Comparison of ENCODE assay signal across 35 cellular contexts in the genomic region with DNA sequence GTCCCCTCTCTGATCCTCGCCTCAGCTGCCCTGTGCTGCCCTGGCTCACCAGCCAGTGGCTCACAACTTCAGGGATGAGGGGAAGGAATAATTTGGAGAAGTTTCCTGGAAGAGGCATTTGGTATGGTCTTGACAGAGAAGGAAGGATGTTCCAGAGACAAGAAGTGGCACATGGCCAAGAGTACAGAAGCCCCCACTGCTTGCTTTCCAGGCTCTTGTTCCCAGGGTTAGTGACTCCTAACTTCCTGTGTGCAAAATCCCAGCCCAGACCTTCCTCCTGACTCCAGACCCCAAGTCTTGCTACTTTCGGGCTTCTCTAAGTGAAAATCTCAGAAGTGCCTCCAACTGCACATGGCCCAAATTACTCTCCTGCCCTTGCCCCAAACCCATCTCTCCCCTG.
"Had no signal": no experiment of that assay in that cellular context is flagged by ENCODE, and none has a peak within 500 bp of the region (broad histone marks: within the 10 kb centered on the region; RNA-seq: fewer than 3 reads in every experiment).

No MANE protein-coding gene starts in this region.

- H3K4me1 ChIP-seq: adrenal gland, body of pancreas, breast epithelium had no signal

- H3K4me3 ChIP-seq: adrenal gland, body of pancreas, breast epithelium, cardiac muscle cell had no signal

- FAIRE-seq: astrocyte, TTC549 had no signal

- H3K36me3 ChIP-seq: adrenal gland, brain microvascular endothelial cell, breast epithelium, cardiac muscle cell had no signal

- ATAC-seq: activated CD8-positive, alpha-beta T cell treated with anti-CD3 and anti-CD28 coated beads for 36 hours; activated naive CD4-positive, alpha-beta T cell treated with anti-CD3 and anti-CD28 coated beads, Interleukin-2, amount 50 U/mL, for 72 hours; activated T-cell treated with anti-CD3 and anti-CD28 coated beads, Interleukin-2, amount 50 U/mL, for 4 hours; activated T-cell treated with anti-CD3 and anti-CD28 coated beads, Interleukin-2, amount 50 U/mL, for 72 hours; activated T-helper 17 cell treated with anti-CD3 and anti-CD28 coated beads, Interleukin-2, amount 50 U/mL, for 72 hours; body of pancreas had no signal

- H3K9me3 ChIP-seq: adrenal gland, body of pancreas, breast epithelium had no signal

- H3K27me3 ChIP-seq: adrenal gland, body of pancreas, brain microvascular endothelial cell, cardiac muscle cell had no signal

- H3K27ac ChIP-seq: adrenal gland, body of pancreas, brain microvascular endothelial cell, breast epithelium, cardiac muscle cell, VCaP had no signal

- DNase-seq: activated B cell treated with CpG ODN at 0.5 μM for 24 hours; activated CD4-positive, alpha-beta memory T cell treated with anti-CD3 and anti-CD28 coated beads for 36 hours; activated CD4-positive, alpha-beta T cell treated with anti-CD3 and anti-CD28 coated beads for 4 hours; activated CD4-positive, alpha-beta T cell treated with anti-CD3 and anti-CD28 coated beads, Interleukin-2, amount 10 ng/mL, durations not matched to agents 24 days and 14 days; activated CD4-positive, alpha-beta T cell treated with anti-CD3 and anti-CD28 coated beads, Interleukin-2, amount 50 U/mL, for 1 hour; activated CD4-positive, alpha-beta T cell treated with anti-CD3 and anti-CD28 coated beads, Interleukin-2, amount 50 U/mL, for 4 hours; activated CD4-positive, CD25-positive, alpha-beta regulatory T cell treated with anti-CD3 and anti-CD28 coated beads, Interleukin-2, amount 50 U/mL, for 72 hours; activated CD8-positive, alpha-beta memory T cell treated with anti-CD3 and anti-CD28 coated beads, Interleukin-2, amount 50 U/mL, for 4 hours; activated CD8-positive, alpha-beta T cell treated with anti-CD3 and anti-CD28 coated beads for 36 hours; activated effector memory CD4-positive, alpha-beta T cell treated with anti-CD3 and anti-CD28 coated beads, Interleukin-2, amount 50 U/mL, for 16 hours; activated gamma-delta T cell treated with Interleukin-2 at 50 U/mL for 16 hours; activated naive CD4-positive, alpha-beta T cell; activated naive CD4-positive, alpha-beta T cell treated with anti-CD3 and anti-CD28 coated beads, Interleukin-2, amount 50 U/mL, for 16 hours; activated naive CD8-positive, alpha-beta T cell treated with anti-CD3 and anti-CD28 coated beads for 36 hours; activated T-cell treated with anti-CD3 and anti-CD28 coated beads for 4 hours; activated T-cell treated with anti-CD3 and anti-CD28 coated beads, Interleukin-2, amount 50 U/mL, for 1 hour; activated T-cell treated with anti-CD3 and anti-CD28 coated beads, Interleukin-2, amount 50 U/mL, for 4 hours; activated T-cell treated with anti-CD3 and anti-CD28 coated beads, Interleukin-2, amount 50 U/mL, for 72 hours; adrenal gland; amniotic stem cell; aorta; body of pancreas; brain microvascular endothelial cell; cerebellar nuclear complex; SW 1271; T-helper 1 cell; T-helper 2 cell; T-helper 9 cell had no signal
